ENCODE assay signal across 11 cellular contexts in the genomic region with DNA sequence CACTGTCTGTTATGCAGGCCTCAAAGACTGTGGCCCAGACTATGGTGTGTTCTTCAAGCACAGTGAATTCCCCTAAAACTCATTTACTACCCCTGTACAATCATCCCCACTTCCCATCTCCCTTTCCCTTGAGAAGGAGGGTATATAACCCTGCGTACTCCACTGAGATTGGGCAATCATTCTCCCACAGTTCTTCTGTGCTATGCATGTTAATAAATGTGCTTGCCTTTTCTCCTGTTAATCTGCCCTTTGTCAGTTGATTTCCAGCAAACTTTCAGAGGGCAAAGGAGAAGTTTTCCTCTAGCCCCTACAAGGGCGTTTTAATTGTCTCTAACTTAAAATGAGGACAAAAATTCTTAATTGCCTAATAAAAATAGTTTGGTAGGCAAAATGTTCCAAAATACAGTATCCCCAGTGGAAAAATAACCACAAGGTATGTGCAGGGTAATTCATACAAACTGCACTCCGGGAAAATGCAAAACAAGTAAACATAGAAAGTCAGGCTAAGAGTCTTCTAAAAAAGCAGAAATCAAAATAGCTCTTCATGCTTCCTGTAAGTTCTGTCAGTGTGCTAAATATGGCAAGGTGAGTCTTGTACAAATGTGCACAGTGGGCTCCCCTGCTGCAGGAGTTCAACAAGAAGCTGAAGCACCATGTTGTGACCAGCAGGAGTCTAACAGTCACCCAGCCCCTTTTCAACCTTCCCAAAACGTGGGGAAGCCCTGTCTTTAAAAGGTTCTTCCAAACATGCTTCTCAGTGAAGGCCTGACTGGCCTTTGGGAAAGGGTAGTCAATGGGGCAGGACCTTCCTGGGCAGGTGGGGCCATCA. TPM values are rescaled to one million over a fixed set of nuclear protein-coding genes. Genes with fewer than 3 reads are reported as not detected.
DNase-seq lines count a peak whose midpoint lies in the region; ATAC-seq and TF ChIP-seq lines count a peak whose summit lies in the region.
"Had no signal": no experiment of that assay in that cellular context is flagged by ENCODE, and none has a peak within 500 bp of the region (broad histone marks: within the 10 kb centered on the region; RNA-seq: fewer than 3 reads in every experiment).

No MANE protein-coding gene starts in this region.

- H3K27me3 Mint-ChIP-seq in Caco-2 (ENCODE audit: insufficient read depth, unreplicated experiment) (no peaks in the 10 kb centered on the region), osteocyte (ENCODE audit: unreplicated experiment) (no peaks in the 10 kb centered on the region)

- BruUV-seq in Caco-2 (replicated peaks; lab: Mats Ljungman, UMichigan), result no TSS peak

- ATAC-seq in GM19324 (IDR thresholded peaks at IDR 0.05; ENCODE audit: low FRiP score, unreplicated experiment) (no peak), right cardiac atrium (no peak)
- ATAC-seq: heart left ventricle had no signal

- peaks cover 29% of the 10 kb centered on the region for H3K4me1 Mint-ChIP-seq in Caco-2 (ENCODE audit: low read depth, unreplicated experiment)
- peaks cover 92% of the 10 kb centered on the region for H3K4me1 Mint-ChIP-seq in osteocyte (ENCODE audit: unreplicated experiment)

- no peaks in the 10 kb centered on the region for H3K36me3 ChIP-seq in Caco-2 (ENCODE audit: control insufficient read depth, insufficient read depth, low read length)
- H3K36me3 ChIP-seq: heart left ventricle, uterus had no signal

- H3K4me3 Mint-ChIP-seq in Caco-2 (ENCODE audit: unreplicated experiment) (no peak overlapping the region), osteocyte (ENCODE audit: unreplicated experiment) (peak overlapping the region; percentile 28)

- CTCF ChIA-PET in Caco-2 (lab: Charles Lee), result no interaction called here

- H3K9me3 ChIP-seq in Caco-2 (no peaks in the 10 kb centered on the region), right cardiac atrium (ENCODE audit: control insufficient read depth, low read length) (no peaks in the 10 kb centered on the region)
- H3K9me3 ChIP-seq: heart left ventricle, uterus had no signal

- H3K36me3 Mint-ChIP-seq in Caco-2 (ENCODE audit: insufficient read depth, unreplicated experiment), result no peaks in the 10 kb centered on the region
- H3K36me3 Mint-ChIP-seq in osteocyte (ENCODE audit: unreplicated experiment), result peaks cover 26% of the 10 kb centered on the region

- H3K9me3 Mint-ChIP-seq in Caco-2 (ENCODE audit: unreplicated experiment), result no peaks in the 10 kb centered on the region
- no peaks in the 10 kb centered on the region for H3K9me3 Mint-ChIP-seq in osteocyte (ENCODE audit: unreplicated experiment)

- H3K4me3 ChIP-seq in Caco-2 (ENCODE audit: low read depth, low read length) (no peak overlapping the region), cardiac fibroblast (replicated peaks in 1 of 2; ENCODE audit: low read depth in 2 of 2, low read length in 2 of 2) (no peak overlapping the region), right cardiac atrium (ENCODE audit: low read length) (no peak overlapping the region)
- H3K4me3 ChIP-seq: heart left ventricle, uterus had no signal

- no peak for TF ChIP-seq CTCF in Caco-2 (IDR thresholded peaks at IDR 0.05; ENCODE audit: insufficient read depth in 1 of 2, low read depth in 1 of 2, low read length in 1 of 2, severe bottlenecking in 1 of 2, unreplicated experiment in 1 of 2)
- no peak for TF ChIP-seq CTCF in cardiac fibroblast (IDR thresholded peaks at IDR 0.05; ENCODE audit: low read depth, low read length)
- TF ChIP-seq CTCF in osteocyte (IDR thresholded peaks at IDR 0.05), result no peak

- intact Hi-C loops in Caco-2 (cut with micrococcal nuclease; ENCODE audit: unreplicated experiment), result loop anchor here (5.0 to 10.0 kb wide), 2 partner anchors 44 to 68 kb away; no protein-coding TSS in a partner anchor
- intact Hi-C loops in right cardiac atrium (cut with DNase I), result loop anchor here in 1 of 4 donors (10.0 kb wide), 1 partner anchor 78 kb away; no protein-coding TSS in a partner anchor

- WGBS in right cardiac atrium, result 53% methylated on average over 4 of the region's 4 CpGs

- H3K27ac ChIP-seq in right cardiac atrium (ENCODE audit: low read length), result no peak overlapping the region
- H3K27ac ChIP-seq: heart left ventricle, uterus had no signal

- no peak for DNase-seq in Caco-2
- peak; percentile 52 for DNase-seq in KBM-7
- DNase-seq in cardiac fibroblast (ENCODE audit: low read depth in 2 of 2), result peak; percentile 13 to 18
- no peak for DNase-seq in osteocyte (ENCODE audit: extremely low spot score, unreplicated experiment)
- DNase-seq in right cardiac atrium, result no peak
- no peak for DNase-seq in anterior cingulate cortex (lab: John Stamatoyannopoulos, UW)
- DNase-seq: heart left ventricle, NCI-H146, uterus had no signal

- H3K27ac Mint-ChIP-seq in Caco-2 (ENCODE audit: unreplicated experiment) (peak overlapping the region; percentile 36), osteocyte (ENCODE audit: unreplicated experiment) (peak overlapping the region; percentile 77)

- in situ Hi-C loops in KBM-7 (cut with MboI; ENCODE audit: low pct_unique_long_range_greater_than_20kb, low sequenced_read_pairs), result no loop called here

- H3K4me1 ChIP-seq in Caco-2 (peaks cover 23% of the 10 kb centered on the region), right cardiac atrium (ENCODE audit: control insufficient read depth, insufficient read depth, low read length) (no peaks in the 10 kb centered on the region)

- H3K27me3 ChIP-seq in Caco-2 (replicated peaks; ENCODE audit: control insufficient read depth, insufficient read depth, low read length) (no peaks in the 10 kb centered on the region), right cardiac atrium (ENCODE audit: control insufficient read depth, insufficient read depth) (no peaks in the 10 kb centered on the region)
- H3K27me3 ChIP-seq: heart left ventricle, uterus had no signal

- POLR2A ChIA-PET in Caco-2 (lab: Charles Lee), result no interaction called here

RNA-seq across cellular contexts. Expression of gene ATP10A, which starts 10.2 kb away (rescaled TPM):
- total RNA-seq in Caco-2 (2022) (not detected in 2 replicates), osteocyte (71.9 and 74.2 TPM in 2 replicates), right cardiac atrium (1 to 10 TPM; 1.5 to 3.0 (median 1.8) TPM)
- 0.95 TPM for polyA plus RNA-seq in right cardiac atrium
- total RNA-seq: lung microvascular endothelial cell had no signal

Comparison
In these comparisons a context has a peak if more than half of its experiments do, and no peak if none do; other contexts are left out.
1. DNase-seq: peak in KBM-7 (single experiment) and cardiac fibroblast (2 of 2); none in Caco-2 (0 of 2), osteocyte (single experiment), right cardiac atrium (0 of 3) and anterior cingulate cortex (0 of 58).
2. RNA of gene ATP10A, which starts 10.2 kb away (total RNA-seq): 71.9 to 74.2 TPM in osteocyte; 1.5 to 3.0 TPM in right cardiac atrium and not detected in Caco-2; every median in the first group is over 10 times any median in the second.